9 cellular contexts compared by ENCODE assay signal in genomic region chr11:3159296-3160190, GRCh38. TPM values are rescaled to one million over a fixed set of nuclear protein-coding genes. Genes with fewer than 3 reads are reported as not detected.
DNase-seq lines count a peak whose midpoint lies in the region; ATAC-seq and TF ChIP-seq lines count a peak whose summit lies in the region.
"Had no signal": no experiment of that assay in that cellular context is flagged by ENCODE, and none has a peak within 500 bp of the region (broad histone marks: within the 10 kb centered on the region; RNA-seq: fewer than 3 reads in every experiment).

No MANE protein-coding gene starts in this region.

- no TSS peak for BruUV-seq in Panc1 (replicated peaks; lab: Mats Ljungman, UMichigan)

- H3K4me1 ChIP-seq in Panc1 (ENCODE audit: control insufficient read depth, insufficient read depth, low read length) (peaks cover 45% of the 10 kb centered on the region), esophagus squamous epithelium (peaks cover 63 to 100% (median 65%) of the 10 kb centered on the region in 3 donors), tibial artery (peaks cover 16 to 90% (median 78%) of the 10 kb centered on the region in 4 donors)

- intact Hi-C loops in Panc1 (cut with micrococcal nuclease; ENCODE audit: unreplicated experiment): no loop called here
- intact Hi-C loops in esophagus squamous epithelium (cut with DNase I): no loop called here
- intact Hi-C loops in tibial artery (cut with DNase I; ENCODE audit: low total_unique reads): loop anchor here (5.0 kb wide), 1 partner anchor 37 kb away; no protein-coding TSS in a partner anchor

- in situ Hi-C loops in Panc1 (cut with HindIII; ENCODE audit: low pct_unique_long_range_greater_than_20kb, low sequenced_read_pairs): no loop called here

- CTCF ChIA-PET in Panc1 (lab: Charles Lee): interaction anchor here (0.5 to 0.6 kb wide), 2 partner anchors 344 to 1037 kb away, joined by 3 to 4 read pairs; no protein-coding TSS in a partner anchor

- POLR2A ChIA-PET in Panc1 (lab: Charles Lee): no interaction called here

- H3K9me3 ChIP-seq in Panc1 (ENCODE audit: control insufficient read depth, insufficient read depth, low read depth, low read length): no peaks in the 10 kb centered on the region
- no peaks in the 10 kb centered on the region for H3K9me3 ChIP-seq in esophagus squamous epithelium
- H3K9me3 ChIP-seq in tibial artery: no peaks in the 10 kb centered on the region

- H3K27me3 ChIP-seq in Panc1 (ENCODE audit: control insufficient read depth, insufficient read depth, low read length): no peaks in the 10 kb centered on the region
- H3K27me3 ChIP-seq in esophagus squamous epithelium: no peaks in the 10 kb centered on the region
- H3K27me3 ChIP-seq in tibial artery: no peaks in the 10 kb centered on the region

- H3K27ac ChIP-seq in Panc1 (ENCODE audit: low read length) (peak overlapping the region; percentile 64), esophagus squamous epithelium (peak overlapping the region; percentile 65 to 85 (median 80)), tibial artery (peak overlapping the region; percentile 90 to 93)

- ATAC-seq in Panc1: peak; percentile 4
- ATAC-seq in HG03442 (IDR thresholded peaks at IDR 0.05; ENCODE audit: unreplicated experiment): no peak

- H3K36me3 ChIP-seq in Panc1 (ENCODE audit: control insufficient read depth, insufficient read depth, low read length): no peaks in the 10 kb centered on the region
- H3K36me3 ChIP-seq in esophagus squamous epithelium: no peaks in the 10 kb centered on the region
- H3K36me3 ChIP-seq in tibial artery: no peaks in the 10 kb centered on the region

- DNase-seq in Panc1 (ENCODE audit: low read depth, low spot score) (no peak), esophagus squamous epithelium (lab: John Stamatoyannopoulos, UW) (no peak), mucosa of gallbladder (ENCODE audit: low spot score) (peak; percentile 47), tibial artery (peak; percentile 79 to 91)
- no peak for DNase-seq in stimulated activated naive CD4-positive, alpha-beta T cell (lab: John Stamatoyannopoulos, UW)
- no peak for DNase-seq in activated T-cell treated with anti-CD3 and anti-CD28 coated beads, Interleukin-2, amount 50 U/mL, for 1 hour
- DNase-seq: activated CD4-positive, CD25-positive, alpha-beta regulatory T cell treated with anti-CD3 and anti-CD28 coated beads, Interleukin-2, amount 50 U/mL, for 72 hours; KG1 had no signal

- TF ChIP-seq CTCF in Panc1 (IDR thresholded peaks at IDR 0.05): no peak
- no peak for TF ChIP-seq CTCF in esophagus squamous epithelium (IDR thresholded peaks at IDR 0.05)
- TF ChIP-seq CTCF in tibial artery (IDR thresholded peaks at IDR 0.05): no peak

- H3K4me3 ChIP-seq in Panc1 (ENCODE audit: low read depth in 2 of 2, low read length in 2 of 2): peak overlapping the region; percentile 44 to 54
- H3K4me3 ChIP-seq in esophagus squamous epithelium: peak overlapping the region; percentile 22 to 66 (median 48)
- H3K4me3 ChIP-seq in tibial artery: peak overlapping the region; percentile 58 to 60

- WGBS in esophagus squamous epithelium, 2 donors: 20 to 58% methylated on average over 1 to 11 of the region's 14 CpGs

- no peak for TF ChIP-seq POLR2A in esophagus squamous epithelium (IDR thresholded peaks at IDR 0.05)

RNA-seq across cellular contexts. Expression of gene OSBPL5, which starts 5.6 kb away (rescaled TPM):
- total RNA-seq in Panc1 (2021; ENCODE audit: unreplicated experiment) (20.2 TPM), esophagus squamous epithelium (10 to 100 TPM; 11.9 to 30.9 (median 17.9) TPM), mucosa of gallbladder (45.2 TPM)
- polyA plus RNA-seq in Panc1 (2012; ENCODE audit: insufficient read length): 25.3 TPM

RNA-seq across cellular contexts. Expression of gene MRGPRG, which starts 59.1 kb away (rescaled TPM):
- total RNA-seq in Panc1 (2021; ENCODE audit: unreplicated experiment) (not detected), esophagus squamous epithelium (not detected), mucosa of gallbladder (not detected)
- polyA plus RNA-seq in Panc1 (2012; ENCODE audit: insufficient read length): not detected

Comparison
In these comparisons a context has a peak if more than half of its experiments do, and no peak if none do; other contexts are left out.
1. DNase-seq: peak in mucosa of gallbladder (single experiment) and tibial artery (2 of 2); none in Panc1 (single experiment), esophagus squamous epithelium (single experiment), stimulated activated naive CD4-positive, alpha-beta T cell (0 of 6) and activated T-cell treated with anti-CD3 and anti-CD28 coated beads, Interleukin-2, amount 50 U/mL, for 1 hour (single experiment).
2. Peak in every context shown above with its lines, with median percentiles within 50 percentile points of each other: H3K27ac ChIP-seq and H3K4me3 ChIP-seq.